Comparison of ENCODE assay signal across 27 cellular contexts in the genomic region with DNA sequence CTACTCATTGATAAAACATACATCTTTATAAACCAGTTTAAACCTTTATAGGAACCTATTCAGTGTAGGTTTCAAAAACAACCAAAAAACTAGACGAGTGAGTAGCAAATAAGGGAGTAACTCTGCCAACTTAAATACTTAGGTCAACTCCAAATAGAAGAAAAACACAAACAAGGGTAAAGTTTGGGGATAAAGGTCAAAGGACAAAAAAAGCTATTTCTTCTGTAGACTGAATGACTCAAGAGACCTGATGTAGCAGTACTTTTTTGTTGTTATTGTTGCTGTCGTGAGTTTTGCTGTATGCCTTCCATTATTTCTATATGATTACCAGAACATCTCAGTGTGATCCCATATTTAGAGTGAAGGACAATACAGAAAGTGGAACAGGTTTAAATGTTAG.
"Had no signal": no experiment of that assay in that cellular context is flagged by ENCODE, and none has a peak within 500 bp of the region (broad histone marks: within the 10 kb centered on the region; RNA-seq: fewer than 3 reads in every experiment).

No MANE protein-coding gene starts in this region.

- DNase-seq: stimulated activated CD4-positive, alpha-beta T cell treated with anti-CD3 and anti-CD28 coated beads, Interleukin-2, amount 100 ng/mL, for 48 hours; stimulated activated CD4-positive, alpha-beta T cell treated with anti-CD3 and anti-CD28 coated beads, Interleukin-4, amount 100 ng/mL, for 1 hour; stimulated activated CD4-positive, alpha-beta T cell treated with anti-CD3 and anti-CD28 coated beads, Interleukin-4, amount 100 ng/mL, for 24 hours; stimulated activated CD4-positive, alpha-beta T cell treated with anti-CD3 and anti-CD28 coated beads, Interleukin-4, amount 100 ng/mL, for 4 hours; stimulated activated CD8-positive, alpha-beta memory T cell treated with anti-CD3 and anti-CD28 coated beads, Interleukin-4, amount 100 ng/mL, for 48 hours; stimulated activated naive B cell treated with anti-CD40 and anti-IgM and Interleukin-4, amounts not matched to agents 10 μg/mL and 1 μg/mL and 100 μg/mL, for 72 hours; stimulated activated naive CD4-positive, alpha-beta T cell; stimulated activated naive CD4-positive, alpha-beta T cell treated with Interleukin-2 at 50 U/mL for 16 hours; stimulated activated naive CD8-positive, alpha-beta T cell treated with anti-CD3 and anti-CD28 coated beads, Interleukin-15, amount 100 ng/mL, for 72 hours; stimulated activated naive CD8-positive, alpha-beta T cell treated with anti-CD3 and anti-CD28 coated beads, Interleukin-15, Interleukin-2, amounts not matched to agents 100 U/mL and 50 U/mL, for 24 hours; stomach; substantia nigra; testis; thyroid gland; tibial artery; transverse colon; trophoblast cell; upper lobe of left lung; upper lobe of right lung; uterus had no signal

- H3K27me3 ChIP-seq: stomach, suprapubic skin, testis, thyroid gland, tibial artery, tibial nerve, transverse colon, upper lobe of left lung, upper lobe of right lung, uterus, vagina had no signal

- H3K9me3 ChIP-seq: stomach, suprapubic skin, testis, thoracic aorta, thyroid gland, tibial artery, tibial nerve, transverse colon, upper lobe of left lung, upper lobe of right lung, uterus, vagina had no signal

- ATAC-seq: stimulated activated effector memory CD8-positive, alpha-beta T cell treated with anti-CD3 and anti-CD28 coated beads, Interleukin-12 subunit alpha, Interleukin-12 subunit beta, amount 100 ng/mL, for 72 hours; stimulated activated memory B cell treated with anti-CD40 and anti-IgM and Interleukin-4, amounts not matched to agents 10 μg/mL and 1 μg/mL and 100 μg/mL, for 72 hours; stimulated activated naive B cell treated with anti-CD40 and anti-IgM and Interleukin-4, amounts not matched to agents 10 μg/mL and 1 μg/mL and 100 μg/mL, for 72 hours; stimulated activated naive CD8-positive, alpha-beta T cell treated with anti-CD3 and anti-CD28 coated beads, Interleukin-15, amount 100 ng/mL, for 72 hours; stimulated activated naive CD8-positive, alpha-beta T cell treated with anti-CD3 and anti-CD28 coated beads, Interleukin-15, Interleukin-2, amounts not matched to agents 100 U/mL and 50 U/mL, for 24 hours; upper lobe of right lung had no signal

- H3K4me3 ChIP-seq: stomach, suprapubic skin, testis, thoracic aorta, thyroid gland, tibial artery, tibial nerve, transverse colon, upper lobe of left lung, upper lobe of right lung, uterus, vagina had no signal

- FAIRE-seq: urothelium cell line had no signal

- H3K4me1 ChIP-seq: stomach, suprapubic skin, testis, thyroid gland, tibial artery, tibial nerve, transverse colon, upper lobe of left lung, upper lobe of right lung, uterus, vagina had no signal

- H3K27ac ChIP-seq: stomach, suprapubic skin, testis, thoracic aorta, thyroid gland, tibial artery, tibial nerve, transverse colon, upper lobe of left lung, upper lobe of right lung, uterus, vagina had no signal

- H3K36me3 ChIP-seq: stomach, suprapubic skin, thoracic aorta, thyroid gland, tibial artery, tibial nerve, transverse colon, upper lobe of left lung, upper lobe of right lung, uterus, vagina had no signal
